In the genomic region with DNA sequence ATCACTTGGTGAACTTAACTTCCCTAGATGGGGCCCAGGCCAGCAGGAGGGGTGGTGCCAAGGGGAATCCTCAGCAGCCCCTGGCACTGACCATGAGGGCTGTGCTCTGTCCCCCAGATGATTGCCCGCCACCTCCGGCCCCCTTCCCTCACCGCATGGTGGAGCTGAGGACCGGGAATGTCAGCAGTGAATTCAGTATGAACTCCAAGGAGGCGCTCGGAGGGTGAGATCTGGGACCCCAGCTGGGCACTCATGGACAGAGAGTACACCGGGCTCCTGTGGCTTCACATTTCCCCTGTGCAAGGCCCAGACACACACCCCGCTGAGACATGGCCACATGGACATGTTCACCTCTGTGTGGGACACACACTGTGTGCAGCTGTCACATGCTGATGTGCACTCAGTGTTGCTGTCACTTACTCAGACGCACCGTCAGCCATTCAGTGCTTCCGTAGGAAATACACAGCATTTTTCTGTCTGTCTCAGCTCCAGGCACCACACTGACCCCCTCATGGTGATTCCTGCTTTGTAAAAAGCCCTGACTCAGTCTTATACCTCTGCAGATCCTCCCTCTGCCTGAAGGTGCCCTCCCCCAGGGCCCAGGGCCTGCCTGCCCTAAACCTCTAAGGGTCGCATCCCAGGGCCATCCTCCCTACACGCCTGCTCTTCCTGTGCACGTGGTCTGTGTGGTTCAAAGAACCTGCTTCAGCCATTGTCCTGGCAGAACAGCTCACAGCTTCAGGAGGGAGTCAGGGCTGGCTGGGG, we compare ENCODE assay signal across 10 cellular contexts. TPM values are rescaled to one million over a fixed set of nuclear protein-coding genes. Genes with fewer than 3 reads are reported as not detected.
DNase-seq lines count a peak whose midpoint lies in the region; ATAC-seq, FAIRE-seq and TF ChIP-seq lines count a peak whose summit lies in the region.
"Had no signal": no experiment of that assay in that cellular context is flagged by ENCODE, and none has a peak within 500 bp of the region (broad histone marks: within the 10 kb centered on the region; RNA-seq: fewer than 3 reads in every experiment).

No MANE protein-coding gene starts in this region.

- SMC1A ChIA-PET in GM12878 (lab: Charles Lee; ENCODE audit: uncharacterized antibody, unreplicated experiment), result interaction anchor here (0.6 to 2.6 kb wide), 15 partner anchors 12 to 305 kb away, joined by 3 to 17 read pairs (median 4); a partner anchor contains a TSS

- TF ChIP-seq POLR2A in GM12878 (IDR thresholded peaks at IDR 0.05; ENCODE audit: low read depth, low read length), result no peak

- H3K4me1 ChIP-seq in GM12878 (ENCODE audit: control insufficient read depth, insufficient read depth, low read length), result no peaks in the 10 kb centered on the region

- H3K4me3 ChIP-seq in GM12878, result no peak overlapping the region

- no peak overlapping the region for H2AFZ ChIP-seq in GM12878 (ENCODE audit: control insufficient read depth, low read depth, low read length)

- no peaks in the 10 kb centered on the region for H3K9me3 Mint-ChIP-seq in neural crest cell
- H3K9me3 Mint-ChIP-seq: activated naive CD4-positive, alpha-beta T cell treated with anti-CD3 and anti-CD28 coated beads, Interleukin-2, amount 50 U/mL, for 24 hours; CD4-positive, CD25-positive, alpha-beta regulatory T cell had no signal

- H3K4me1 Mint-ChIP-seq in neural crest cell, result no peaks in the 10 kb centered on the region

- no TSS peak for BruUV-seq in GM12878 (replicated peaks; lab: Mats Ljungman, UMichigan)

- H3K79me2 ChIP-seq in GM12878 (ENCODE audit: control insufficient read depth, insufficient read depth, low read length), result no peaks in the 10 kb centered on the region

- TF ChIP-seq EP300 in GM12878 (IDR thresholded peaks at IDR 0.05; ENCODE audit: borderline replicate concordance in 1 of 2, control insufficient read depth in 1 of 2, low read depth in 2 of 2, low read length in 2 of 2), result no peak

- no peak for TF ChIP-seq RAD21 in GM12878 (IDR thresholded peaks at IDR 0.05; ENCODE audit: insufficient read depth, low read depth, low read length)

- DNase-seq in KBM-7, result peak; percentile 38
- no peak for DNase-seq in GM12878 (ENCODE audit: low read depth, low spot score)
- DNase-seq in neural crest cell (ENCODE audit: low read depth, low spot score), result no peak
- DNase-seq in NCI-H82 (lab: John Stamatoyannopoulos, UW), result no peak
- no peak for DNase-seq in NCI-H748 treated with DMSO at 0.1 percent for 48 hours (lab: John Stamatoyannopoulos, UW)

- no peaks in the 10 kb centered on the region for H3K9me3 ChIP-seq in GM12878 (replicated peaks; ENCODE audit: control insufficient read depth, insufficient read depth, low read length)
- H3K9me3 ChIP-seq: right atrium auricular region had no signal

- TF ChIP-seq CTCF in GM12878 (IDR thresholded peaks at IDR 0.05 in 2 of 3, conservative IDR thresholded peaks at IDR 0.05 in 1 of 3; ENCODE audit: control insufficient read depth in 2 of 3, extremely low read depth in 1 of 3, insufficient read depth in 1 of 3, low read depth in 3 of 3, low read length in 3 of 3), result no peak
- TF ChIP-seq CTCF in neural crest cell (conservative IDR thresholded peaks at IDR 0.05), result no peak

- H3K9ac ChIP-seq in GM12878 (ENCODE audit: control insufficient read depth, insufficient read depth, low read length), result no peak overlapping the region

- intact Hi-C loops in GM12878 (cut with micrococcal nuclease; ENCODE audit: unreplicated experiment), result loop anchor here (2.0 kb wide), 2 partner anchors 207 to 269 kb away; no protein-coding TSS in a partner anchor

- no peak overlapping the region for H3K4me2 ChIP-seq in GM12878 (ENCODE audit: control insufficient read depth, insufficient read depth)

- H3K27me3 ChIP-seq in GM12878 (replicated peaks in 1 of 2; ENCODE audit: control insufficient read depth in 2 of 2, insufficient read depth in 2 of 2, low read length in 1 of 2), result no peaks in the 10 kb centered on the region
- H3K27me3 ChIP-seq: right atrium auricular region had no signal

- in situ Hi-C loops in KBM-7 (cut with MboI; ENCODE audit: low pct_unique_long_range_greater_than_20kb, low sequenced_read_pairs), result loop anchor here (10.0 kb wide), 1 partner anchor 271 kb away; no protein-coding TSS in a partner anchor
- in situ Hi-C loops in GM12878 (cut with MboI), result loop anchor here (10.0 kb wide), 1 partner anchor 831 kb away; no protein-coding TSS in a partner anchor

- RAD21 ChIA-PET in GM12878 (lab: Charles Lee; ENCODE audit: unreplicated experiment), result interaction anchor here (0.5 to 4.1 kb wide), 12 partner anchors 10 to 323 kb away, joined by 3 to 25 read pairs (median 4); a partner anchor contains a TSS

- H3K27me3 Mint-ChIP-seq in neural crest cell (ENCODE audit: low read depth), result peaks cover 2% of the 10 kb centered on the region
- H3K27me3 Mint-ChIP-seq: activated naive CD4-positive, alpha-beta T cell treated with anti-CD3 and anti-CD28 coated beads, Interleukin-2, amount 50 U/mL, for 24 hours; CD4-positive, CD25-positive, alpha-beta regulatory T cell had no signal

- no peak overlapping the region for H3K27ac ChIP-seq in GM12878 (ENCODE audit: control insufficient read depth, insufficient read depth)

- H3K4me3 Mint-ChIP-seq in neural crest cell, result no peak overlapping the region
- H3K4me3 Mint-ChIP-seq: activated naive CD4-positive, alpha-beta T cell treated with anti-CD3 and anti-CD28 coated beads, Interleukin-2, amount 50 U/mL, for 24 hours had no signal

- H3K36me3 Mint-ChIP-seq in neural crest cell (ENCODE audit: low read depth), result no peaks in the 10 kb centered on the region
- H3K36me3 Mint-ChIP-seq: activated naive CD4-positive, alpha-beta T cell treated with anti-CD3 and anti-CD28 coated beads, Interleukin-2, amount 50 U/mL, for 24 hours; CD4-positive, CD25-positive, alpha-beta regulatory T cell had no signal

- FAIRE-seq in GM12878 (lab: Jason Lieb, UNC), result no peak

- no peaks in the 10 kb centered on the region for H3K36me3 ChIP-seq in GM12878 (ENCODE audit: control insufficient read depth in 2 of 2, insufficient read depth in 2 of 2, low read length in 1 of 2)
- H3K36me3 ChIP-seq: right atrium auricular region had no signal

- ATAC-seq in GM12878, result no peak; the same call in 1 of the 3 replicates
- ATAC-seq in HG03460 (IDR thresholded peaks at IDR 0.05; ENCODE audit: unreplicated experiment), result no peak

- H4K20me1 ChIP-seq in GM12878 (ENCODE audit: control insufficient read depth, insufficient read depth), result no peaks in the 10 kb centered on the region

- H3K27ac Mint-ChIP-seq in neural crest cell (ENCODE audit: unreplicated experiment), result peak overlapping the region; percentile 85
- H3K27ac Mint-ChIP-seq: activated naive CD4-positive, alpha-beta T cell treated with anti-CD3 and anti-CD28 coated beads, Interleukin-2, amount 50 U/mL, for 24 hours; CD4-positive, CD25-positive, alpha-beta regulatory T cell had no signal

- 63% methylated on average over 14 of the region's 14 CpGs for WGBS in GM12878 (ENCODE audit: insufficient coverage, insufficient replicate concordance, low lambda C conversion rate, missing lambda C conversion rate)

- CTCF ChIA-PET in GM12878 (lab: Yijun Ruan, JAX), result interaction anchor here (0.6 to 8.8 kb wide), 37 partner anchors 10 to 1033 kb away, joined by 3 to 109 read pairs (median 4); a partner anchor contains a TSS

- POLR2A ChIA-PET in GM12878 (lab: Charles Lee), result interaction anchor here (1.0 kb wide), 1 partner anchor 10 kb away, joined by 3 read pairs; no protein-coding TSS in a partner anchor

RNA-seq across cellular contexts. Expression of a gene that starts 4.4 kb away (rescaled TPM):
- 0.19 and 0.24 TPM in 2 replicates for total RNA-seq in GM12878 (2013; cell fraction: nucleolus; rRNA removed)
- 0.28 and 0.44 TPM in 2 replicates for total RNA-seq in GM12878 (2014; rRNA removed)
- total RNA-seq in GM12878 (2014; rRNA removed; fragmentation: Illumina TruSeq; extraction: Trizol), result 0.18 and 0.23 TPM in 2 replicates
- total RNA-seq in GM12878 (2021), result 0.58 and 0.67 TPM in 2 replicates
- polyA plus RNA-seq in GM12878 (2011; ENCODE audit: low read depth), result not detected
- polyA plus RNA-seq in GM12878 (2011; rRNA removed), result 0.06 and 0.07 TPM in 2 replicates
- 0.03 and 0.05 TPM in 2 replicates for polyA plus RNA-seq in GM12878 (2011; cell fraction: cytosol; rRNA removed)
- polyA plus RNA-seq in GM12878 (2011; cell fraction: nucleus; rRNA removed), result 0.33 and 0.89 TPM in 2 replicates
- polyA plus RNA-seq in GM12878 (2012), result 0.12 and 0.25 TPM in 2 replicates
- 0.08 and 0.09 TPM in 2 replicates for polyA plus RNA-seq in GM12878 (2014; fragmentation: Illumina TruSeq; extraction: Trizol)
- polyA plus RNA-seq in GM12878 (2014; fragmentation: Nextera tagmentation; extraction: Ambion mirVana), result under 1 TPM in 1 of 2 experiments, not detected in 1; 0.04 TPM
- 0.47 and 0.80 TPM in 2 replicates for polyA plus RNA-seq in GM12878 (2014; rRNA removed)
- polyA plus RNA-seq in GM12878 (2016; fragmentation: Nextera tagmentation; extraction: Ambion mirVana), result under 1 TPM; 0.15 to 0.24 TPM
- 0.07 and 0.36 TPM in 2 replicates for polyA minus RNA-seq in GM12878 (2011; rRNA and poly(A)+ RNA removed)
- polyA minus RNA-seq in GM12878 (2011; cell fraction: cytosol; rRNA and poly(A)+ RNA removed), result not detected in 2 replicates
- polyA minus RNA-seq in GM12878 (2011; cell fraction: nucleus; rRNA and poly(A)+ RNA removed), result 0.12 and 0.38 TPM in 2 replicates
- total RNA-seq in neural crest cell, result 1.6 and 1.8 TPM in 2 replicates
- total RNA-seq: CD4-positive, CD25-positive, alpha-beta regulatory T cell; subcutaneous adipose tissue had no signal
- polyA plus RNA-seq: CD4-positive, CD25-positive, alpha-beta regulatory T cell had no signal

RNA-seq across cellular contexts. Expression of a gene that starts 21.9 kb away (rescaled TPM):
- not detected in 2 replicates for total RNA-seq in GM12878 (2013; cell fraction: nucleolus; rRNA removed)
- total RNA-seq in GM12878 (2014; rRNA removed), result not detected in 2 replicates
- total RNA-seq in GM12878 (2014; rRNA removed; fragmentation: Illumina TruSeq; extraction: Trizol), result not detected in 2 replicates
- not detected in 2 replicates for total RNA-seq in GM12878 (2021)
- polyA plus RNA-seq in GM12878 (2011; ENCODE audit: low read depth), result not detected
- polyA plus RNA-seq in GM12878 (2011; rRNA removed), result not detected in 2 replicates
- polyA plus RNA-seq in GM12878 (2011; cell fraction: cytosol; rRNA removed), result not detected in 2 replicates
- not detected in 2 replicates for polyA plus RNA-seq in GM12878 (2011; cell fraction: nucleus; rRNA removed)
- not detected in 2 replicates for polyA plus RNA-seq in GM12878 (2012)
- not detected in 2 replicates for polyA plus RNA-seq in GM12878 (2014; fragmentation: Illumina TruSeq; extraction: Trizol)
- not detected for polyA plus RNA-seq in GM12878 (2014; fragmentation: Nextera tagmentation; extraction: Ambion mirVana)
- not detected in 2 replicates for polyA plus RNA-seq in GM12878 (2014; rRNA removed)
- polyA plus RNA-seq in GM12878 (2016; fragmentation: Nextera tagmentation; extraction: Ambion mirVana), result not detected
- polyA minus RNA-seq in GM12878 (2011; rRNA and poly(A)+ RNA removed), result not detected in 2 replicates
- polyA minus RNA-seq in GM12878 (2011; cell fraction: cytosol; rRNA and poly(A)+ RNA removed), result not detected in 2 replicates
- polyA minus RNA-seq in GM12878 (2011; cell fraction: nucleus; rRNA and poly(A)+ RNA removed), result not detected in 2 replicates
- not detected in 2 replicates for total RNA-seq in neural crest cell
- total RNA-seq: CD4-positive, CD25-positive, alpha-beta regulatory T cell; subcutaneous adipose tissue had no signal
- polyA plus RNA-seq: CD4-positive, CD25-positive, alpha-beta regulatory T cell had no signal

RNA-seq across cellular contexts. Expression of a gene that starts 46.8 kb away (rescaled TPM):
- total RNA-seq in GM12878 (2013; cell fraction: nucleolus; rRNA removed), result 2.3 TPM in 2 replicates
- total RNA-seq in GM12878 (2014; rRNA removed) (1.4 and 3.0 TPM in 2 replicates), GM12878 (2014; rRNA removed; fragmentation: Illumina TruSeq; extraction: Trizol) (0.67 and 0.83 TPM in 2 replicates), GM12878 (2021) (2.5 and 3.2 TPM in 2 replicates), neural crest cell (13.5 and 13.7 TPM in 2 replicates)
- 0.35 TPM for polyA plus RNA-seq in GM12878 (2011; ENCODE audit: low read depth)
- polyA plus RNA-seq in GM12878 (2011; rRNA removed) (0.89 and 1.8 TPM in 2 replicates), GM12878 (2014; fragmentation: Illumina TruSeq; extraction: Trizol) (0.22 TPM in 1 of 2 replicates, not detected in the other), GM12878 (2014; fragmentation: Nextera tagmentation; extraction: Ambion mirVana) (under 1 TPM in 1 of 2 experiments, not detected in 1; 0.06 TPM), GM12878 (2014; rRNA removed) (2.4 and 3.0 TPM in 2 replicates), GM12878 (2016; fragmentation: Nextera tagmentation; extraction: Ambion mirVana) (under 1 TPM; 0.16 to 0.33 TPM)
- polyA plus RNA-seq in GM12878 (2011; cell fraction: cytosol; rRNA removed), result 2.3 and 3.7 TPM in 2 replicates
- polyA plus RNA-seq in GM12878 (2011; cell fraction: nucleus; rRNA removed), result 2.5 and 3.0 TPM in 2 replicates
- polyA plus RNA-seq in GM12878 (2012), result 0.72 and 0.93 TPM in 2 replicates
- polyA minus RNA-seq in GM12878 (2011; rRNA and poly(A)+ RNA removed), result 0.88 and 1.6 TPM in 2 replicates
- polyA minus RNA-seq in GM12878 (2011; cell fraction: cytosol; rRNA and poly(A)+ RNA removed), result not detected in 2 replicates
- polyA minus RNA-seq in GM12878 (2011; cell fraction: nucleus; rRNA and poly(A)+ RNA removed), result 1.2 and 1.5 TPM in 2 replicates
- total RNA-seq: CD4-positive, CD25-positive, alpha-beta regulatory T cell had no signal
- polyA plus RNA-seq: CD4-positive, CD25-positive, alpha-beta regulatory T cell had no signal

RNA-seq across cellular contexts. Expression of a gene that starts 46.9 kb away (rescaled TPM):
- total RNA-seq in GM12878 (2013; cell fraction: nucleolus; rRNA removed), result 2.4 and 3.1 TPM in 2 replicates
- 0.17 TPM in 1 of 2 replicates, not detected in the other for total RNA-seq in GM12878 (2014; rRNA removed)
- 0.04 and 0.09 TPM in 2 replicates for total RNA-seq in GM12878 (2014; rRNA removed; fragmentation: Illumina TruSeq; extraction: Trizol)
- 0.08 and 0.21 TPM in 2 replicates for total RNA-seq in GM12878 (2021)
- 0.10 TPM for polyA plus RNA-seq in GM12878 (2011; ENCODE audit: low read depth)
- 0.62 and 0.77 TPM in 2 replicates for polyA plus RNA-seq in GM12878 (2011; rRNA removed)
- polyA plus RNA-seq in GM12878 (2011; cell fraction: cytosol; rRNA removed), result 0.39 and 0.45 TPM in 2 replicates
- 2.3 and 2.4 TPM in 2 replicates for polyA plus RNA-seq in GM12878 (2011; cell fraction: nucleus; rRNA removed)
- 0.21 and 0.28 TPM in 2 replicates for polyA plus RNA-seq in GM12878 (2012)
- polyA plus RNA-seq in GM12878 (2014; fragmentation: Illumina TruSeq; extraction: Trizol), result 0.14 and 0.15 TPM in 2 replicates
- under 1 TPM in 1 of 2 experiments, not detected in 1; 0.03 TPM for polyA plus RNA-seq in GM12878 (2014; fragmentation: Nextera tagmentation; extraction: Ambion mirVana)
- polyA plus RNA-seq in GM12878 (2014; rRNA removed), result 0.14 and 0.22 TPM in 2 replicates
- polyA plus RNA-seq in GM12878 (2016; fragmentation: Nextera tagmentation; extraction: Ambion mirVana), result under 1 TPM in 1 of 2 experiments, not detected in 1; 0.08 TPM
- 1.1 and 1.4 TPM in 2 replicates for polyA minus RNA-seq in GM12878 (2011; rRNA and poly(A)+ RNA removed)
- polyA minus RNA-seq in GM12878 (2011; cell fraction: cytosol; rRNA and poly(A)+ RNA removed), result not detected in 2 replicates
- polyA minus RNA-seq in GM12878 (2011; cell fraction: nucleus; rRNA and poly(A)+ RNA removed), result 0.60 and 1.4 TPM in 2 replicates
- 2.9 and 3.3 TPM in 2 replicates for total RNA-seq in neural crest cell
- total RNA-seq: CD4-positive, CD25-positive, alpha-beta regulatory T cell; right atrium auricular region had no signal
- polyA plus RNA-seq: CD4-positive, CD25-positive, alpha-beta regulatory T cell had no signal
